Comparison of ENCODE assay signal across 12 cellular contexts in genomic region chr6:41288025-41288777, GRCh38. TPM values are rescaled to one million over a fixed set of nuclear protein-coding genes. Genes with fewer than 3 reads are reported as not detected.
DNase-seq lines count a peak whose midpoint lies in the region; ATAC-seq and TF ChIP-seq lines count a peak whose summit lies in the region.
"Had no signal": no experiment of that assay in that cellular context is flagged by ENCODE, and none has a peak within 500 bp of the region (broad histone marks: within the 10 kb centered on the region; RNA-seq: fewer than 3 reads in every experiment).

No MANE protein-coding gene starts in this region.

- H3K4me2 ChIP-seq in mesendoderm (ENCODE audit: low read length): no peak overlapping the region

- intact Hi-C loops in right cardiac atrium (cut with DNase I) (no loop called here), sciatic nerve (cut with DNase I) (no loop called here)

- H3K4ac ChIP-seq in mesendoderm (ENCODE audit: low read depth, low read length): no peak overlapping the region

- 40% methylated on average over 6 of the region's 6 CpGs for WGBS in right cardiac atrium
- WGBS in mesendoderm (ENCODE audit: extremely low coverage, insufficient coverage, low lambda C conversion rate): no CpG with 5 or more reads among the region's 6 CpGs

- no peak overlapping the region for H4K5ac ChIP-seq in mesendoderm (ENCODE audit: low read length)

- in situ Hi-C loops in brain microvascular endothelial cell (cut with HindIII; ENCODE audit: low pct_ligation_motif_present, low sequenced_read_pairs): no loop called here

- no peak overlapping the region for H3K9ac ChIP-seq in mesendoderm (ENCODE audit: low read length)

- no peak overlapping the region for H4K8ac ChIP-seq in mesendoderm (ENCODE audit: low read depth, low read length)

- no peak overlapping the region for H2AK5ac ChIP-seq in mesendoderm (ENCODE audit: low read length)

- no peaks in the 10 kb centered on the region for H3K27me3 ChIP-seq in right cardiac atrium (ENCODE audit: control insufficient read depth, insufficient read depth)
- peaks cover 3% of the 10 kb centered on the region for H3K27me3 ChIP-seq in brain microvascular endothelial cell (replicated peaks)
- no peaks in the 10 kb centered on the region for H3K27me3 ChIP-seq in mesendoderm (ENCODE audit: insufficient read depth, low read length, poor library complexity)

- no peak overlapping the region for H3K23ac ChIP-seq in mesendoderm (ENCODE audit: low read length)

- no peak overlapping the region for H2BK15ac ChIP-seq in mesendoderm (replicated peaks; ENCODE audit: low read depth)

- no peak overlapping the region for H2BK120ac ChIP-seq in mesendoderm (ENCODE audit: low read depth, low read length)

- no peak overlapping the region for H3K18ac ChIP-seq in mesendoderm (ENCODE audit: low read length)

- H3K56ac ChIP-seq in mesendoderm (ENCODE audit: low read length): no peak overlapping the region

- peak; percentile 50 for ATAC-seq in HG02981 (IDR thresholded peaks at IDR 0.05; ENCODE audit: unreplicated experiment)
- ATAC-seq in right cardiac atrium: peak; percentile 53 to 60
- ATAC-seq in sciatic nerve: no peak

- H3K36me3 ChIP-seq in brain microvascular endothelial cell (replicated peaks): no peaks in the 10 kb centered on the region
- no peaks in the 10 kb centered on the region for H3K36me3 ChIP-seq in mesendoderm (ENCODE audit: control insufficient read depth, insufficient read depth, low read length)

- no peaks in the 10 kb centered on the region for H3K9me3 ChIP-seq in right cardiac atrium (ENCODE audit: control insufficient read depth, low read length)
- H3K9me3 ChIP-seq: Caco-2 had no signal

- H2BK5ac ChIP-seq in mesendoderm (ENCODE audit: low read length): no peak overlapping the region

- H3K27ac ChIP-seq in right cardiac atrium (ENCODE audit: low read length) (no peak overlapping the region), brain microvascular endothelial cell (no peak overlapping the region), mesendoderm (ENCODE audit: low read depth, low read length) (no peak overlapping the region)

- H3K4me3 ChIP-seq in right cardiac atrium (ENCODE audit: low read length) (no peak overlapping the region), brain microvascular endothelial cell (ENCODE audit: low read depth, low read length) (no peak overlapping the region), mesendoderm (ENCODE audit: low read length) (no peak overlapping the region)

- TF ChIP-seq CTCF in brain microvascular endothelial cell (IDR thresholded peaks at IDR 0.05; ENCODE audit: low read depth, low read length, missing control alignments): no peak

- H3K4me1 ChIP-seq in right cardiac atrium (ENCODE audit: control insufficient read depth, insufficient read depth, low read length) (no peaks in the 10 kb centered on the region), mesendoderm (ENCODE audit: control insufficient read depth, low read depth, low read length) (no peaks in the 10 kb centered on the region)
- H3K4me1 ChIP-seq: Caco-2 had no signal

- DNase-seq in DMS53 treated with DMSO at 0.1 percent for 48 hours (lab: John Stamatoyannopoulos, UW; ENCODE audit: unreplicated experiment) (peak; percentile 98), NCI-H345 treated with DMSO at 0.1 percent for 48 hours (lab: John Stamatoyannopoulos, UW; ENCODE audit: unreplicated experiment) (peak; percentile 92), right cardiac atrium (no peak), brain microvascular endothelial cell (no peak), mesendoderm (no peak), sciatic nerve (ENCODE audit: low spot score) (no peak), activated T-cell treated with anti-CD3 and anti-CD28 coated beads for 4 hours (no peak)
- DNase-seq: activated T-cell treated with anti-CD3 and anti-CD28 coated beads, Interleukin-2, amount 50 U/mL, for 72 hours; Caco-2 had no signal

- no peaks in the 10 kb centered on the region for H3K79me2 ChIP-seq in mesendoderm (ENCODE audit: control insufficient read depth, insufficient read depth, low read length)

- no peaks in the 10 kb centered on the region for H3K79me1 ChIP-seq in mesendoderm (ENCODE audit: low read length)

RNA-seq across cellular contexts. Expression of gene TREM1, which starts 1.7 kb away (rescaled TPM):
- total RNA-seq in right cardiac atrium: 1 to 10 TPM in 3 of 4 donors, under 1 TPM in 1; 0.46 to 2.3 (median 1.3) TPM
- polyA plus RNA-seq in right cardiac atrium: 1.1 TPM
- polyA plus RNA-seq in mesendoderm (2013, experiment 1 of 2): 0.03 TPM
- 0.07 TPM for polyA plus RNA-seq in mesendoderm (2013, experiment 2 of 2)
- total RNA-seq in sciatic nerve: 9.8 TPM
- total RNA-seq: Caco-2, pulmonary artery endothelial cell had no signal

RNA-seq across cellular contexts. Expression of gene NCR2, which starts 47.2 kb away (rescaled TPM):
- not detected for total RNA-seq in right cardiac atrium
- not detected for polyA plus RNA-seq in right cardiac atrium
- polyA plus RNA-seq in mesendoderm (2013, experiment 1 of 2): not detected
- polyA plus RNA-seq in mesendoderm (2013, experiment 2 of 2): not detected
- total RNA-seq in sciatic nerve: not detected
- total RNA-seq: activated T-cell treated with anti-CD3 and anti-CD28 coated beads, Interleukin-2, amount 50 U/mL, for 72 hours; Caco-2; pulmonary artery endothelial cell; temporal lobe had no signal

Comparison
In these comparisons a context has a peak if more than half of its experiments do, and no peak if none do; other contexts are left out.
1. DNase-seq: peak in DMS53 treated with DMSO at 0.1 percent for 48 hours (single experiment) and NCI-H345 treated with DMSO at 0.1 percent for 48 hours (single experiment); none in right cardiac atrium (0 of 3), brain microvascular endothelial cell (single experiment), mesendoderm (single experiment), sciatic nerve (single experiment) and activated T-cell treated with anti-CD3 and anti-CD28 coated beads for 4 hours (single experiment).